In the genomic region with DNA sequence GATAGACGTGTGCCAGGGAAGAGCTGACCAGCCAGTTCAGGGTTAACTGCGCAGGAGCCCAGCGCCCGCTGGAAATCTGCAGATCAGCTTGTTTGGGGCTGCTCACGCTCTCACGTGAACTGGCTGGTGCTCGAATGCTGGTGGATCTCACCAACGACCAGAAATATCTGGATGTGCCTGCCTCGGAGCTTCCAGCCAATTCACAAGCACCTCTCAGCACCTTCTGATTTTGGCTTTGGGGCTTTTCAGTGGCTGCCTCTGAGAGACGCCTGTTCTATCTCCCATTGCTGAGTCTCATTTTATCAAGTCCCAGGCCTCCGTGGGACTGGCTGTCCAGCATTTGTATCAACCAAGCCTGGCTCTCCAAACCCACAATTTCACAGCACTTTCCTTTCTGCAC, we compare ENCODE assay signal across 18 cellular contexts.
DNase-seq lines count a peak whose midpoint lies in the region; ATAC-seq and TF ChIP-seq lines count a peak whose summit lies in the region.
"Had no signal": no experiment of that assay in that cellular context is flagged by ENCODE, and none has a peak within 500 bp of the region (broad histone marks: within the 10 kb centered on the region; RNA-seq: fewer than 3 reads in every experiment).

No MANE protein-coding gene starts in this region.

- H3K36me3 ChIP-seq in HUES6 (ENCODE audit: control insufficient read depth, insufficient read depth, low read length) (peaks cover 3% of the 10 kb centered on the region), esophagus muscularis mucosa (peaks cover 0 to 36% (median 14%) of the 10 kb centered on the region in 4 donors), mesenchymal stem cell (ENCODE audit: control insufficient read depth in 1 of 2, insufficient read depth in 2 of 2, low read depth in 1 of 2, low read length in 2 of 2) (peaks cover 8 to 13% of the 10 kb centered on the region in 2 experiments), stomach (peaks cover 0 to 36% (median 29%) of the 10 kb centered on the region in 4 donors)
- no peaks in the 10 kb centered on the region for H3K36me3 ChIP-seq in effector memory CD4-positive, alpha-beta T cell (ENCODE audit: control insufficient read depth, insufficient read depth, low read length)
- H3K36me3 ChIP-seq: adrenal gland, neutrophil had no signal

- no peak overlapping the region for H2BK120ac ChIP-seq in mesenchymal stem cell (ENCODE audit: low read depth, low read length)

- no peaks in the 10 kb centered on the region for H3K27me3 ChIP-seq in HUES6 (ENCODE audit: control insufficient read depth, insufficient read depth, low read length)
- H3K27me3 ChIP-seq in esophagus muscularis mucosa = no peaks in the 10 kb centered on the region
- no peaks in the 10 kb centered on the region for H3K27me3 ChIP-seq in mesenchymal stem cell (ENCODE audit: control insufficient read depth in 1 of 2, insufficient read depth in 1 of 2, low read length in 2 of 2)
- H3K27me3 ChIP-seq in stomach = no peaks in the 10 kb centered on the region
- H3K27me3 ChIP-seq in effector memory CD4-positive, alpha-beta T cell (replicated peaks; ENCODE audit: control insufficient read depth, insufficient read depth, low read length, poor library complexity, severe bottlenecking) = no peaks in the 10 kb centered on the region
- H3K27me3 ChIP-seq: adrenal gland had no signal

- no peak overlapping the region for H3K23ac ChIP-seq in mesenchymal stem cell (ENCODE audit: low read length in 2 of 2)

- H3K9ac ChIP-seq in HUES6 (ENCODE audit: low read length) (peak overlapping the region; percentile 30), mesenchymal stem cell (ENCODE audit: low read length) (peak overlapping the region; percentile 68)

- H3K4me1 ChIP-seq in HUES6 (ENCODE audit: control insufficient read depth, insufficient read depth, low read length) = peaks cover 26% of the 10 kb centered on the region
- H3K4me1 ChIP-seq in esophagus muscularis mucosa = peaks cover 69 to 75% (median 73%) of the 10 kb centered on the region in 4 donors
- peaks cover 34% of the 10 kb centered on the region for H3K4me1 ChIP-seq in mesenchymal stem cell (ENCODE audit: control insufficient read depth, insufficient read depth, low read depth, low read length)
- peaks cover 39 to 62% (median 50%) of the 10 kb centered on the region in 4 donors for H3K4me1 ChIP-seq in stomach
- no peaks in the 10 kb centered on the region for H3K4me1 ChIP-seq in effector memory CD4-positive, alpha-beta T cell (ENCODE audit: control insufficient read depth, insufficient read depth, low read length, poor library complexity, severe bottlenecking)

- H2BK5ac ChIP-seq in mesenchymal stem cell (ENCODE audit: low read depth, low read length, poor library complexity, severe bottlenecking) = no peak overlapping the region

- H2BK12ac ChIP-seq in mesenchymal stem cell (ENCODE audit: low read length in 2 of 2) = no peak overlapping the region

- no peak overlapping the region for H4K91ac ChIP-seq in mesenchymal stem cell (ENCODE audit: low read length)

- TF ChIP-seq POLR2A in esophagus muscularis mucosa (IDR thresholded peaks at IDR 0.05; ENCODE audit: low read depth) (no peak), stomach (IDR thresholded peaks at IDR 0.05) (no peak), lower leg skin (IDR thresholded peaks at IDR 0.05) (no peak)

- H3K27ac ChIP-seq in HUES6 (ENCODE audit: low read depth, low read length) (no peak overlapping the region), esophagus muscularis mucosa (replicated peaks in 1 of 4) (peak overlapping the region; percentile 80 to 88 (median 86)), mesenchymal stem cell (ENCODE audit: low read length, poor library complexity, severe bottlenecking) (no peak overlapping the region), stomach (peak overlapping the region in 3 of 5 donors; percentile 66 to 84 (median 81))
- no peak overlapping the region for H3K27ac ChIP-seq in effector memory CD4-positive, alpha-beta T cell (ENCODE audit: insufficient read depth, low read length, poor library complexity, severe bottlenecking)
- H3K27ac ChIP-seq: neutrophil had no signal

- peaks cover 30% of the 10 kb centered on the region for H3K79me1 ChIP-seq in mesenchymal stem cell (replicated peaks; ENCODE audit: low read length, poor library complexity, severe bottlenecking)

- DNase-seq in esophagus muscularis mucosa (ENCODE audit: extremely low spot score) (no peak), mesenchymal stem cell (peak; percentile 46), stomach (no peak), lower leg skin (ENCODE audit: low spot score in 2 of 2) (no peak)
- DNase-seq in effector memory CD4-positive, alpha-beta T cell = no peak
- DNase-seq: activated CD4-positive, alpha-beta T cell treated with anti-CD3 and anti-CD28 coated beads, Interleukin-2, amount 10 ng/mL, durations not matched to agents 24 days and 14 days; activated T-cell treated with anti-CD3 and anti-CD28 coated beads, Interleukin-2, amount 50 U/mL, for 48 hours; Calu3; NCI-H1105 treated with DMSO at 0.1 percent for 48 hours; NK-92 treated with Interleukin-12 subunit alpha and Interleukin-12 subunit beta, amount 100 ng/mL, for 24 hours; SIG-M5; T1000 had no signal

- TF ChIP-seq CTCF in esophagus muscularis mucosa (IDR thresholded peaks at IDR 0.05) (no peak), stomach (IDR thresholded peaks at IDR 0.05) (no peak), lower leg skin (IDR thresholded peaks at IDR 0.05) (no peak)

- H3K14ac ChIP-seq in mesenchymal stem cell (ENCODE audit: low read length in 2 of 2) = no peak overlapping the region

- no peak overlapping the region for H3K4ac ChIP-seq in mesenchymal stem cell (ENCODE audit: low read depth in 1 of 2, low read length in 2 of 2)

- ATAC-seq in GM21390 (IDR thresholded peaks at IDR 0.05; ENCODE audit: unreplicated experiment) (no peak), HG03571 (IDR thresholded peaks at IDR 0.05; ENCODE audit: unreplicated experiment) (no peak)
- ATAC-seq: left lobe of liver had no signal

- H4K8ac ChIP-seq in mesenchymal stem cell (ENCODE audit: low read length) = no peak overlapping the region

- H3K9me3 ChIP-seq in HUES6 (ENCODE audit: control insufficient read depth, insufficient read depth, low read depth, low read length) = no peaks in the 10 kb centered on the region
- H3K9me3 ChIP-seq in esophagus muscularis mucosa = no peaks in the 10 kb centered on the region
- H3K9me3 ChIP-seq in mesenchymal stem cell (ENCODE audit: control insufficient read depth, low read length) = no peaks in the 10 kb centered on the region
- H3K9me3 ChIP-seq in stomach = no peaks in the 10 kb centered on the region
- no peaks in the 10 kb centered on the region for H3K9me3 ChIP-seq in effector memory CD4-positive, alpha-beta T cell (ENCODE audit: control insufficient read depth, low read length)
- H3K9me3 ChIP-seq: adrenal gland, neutrophil had no signal

- intact Hi-C loops in esophagus muscularis mucosa (cut with DNase I) (no loop called here), stomach (cut with DNase I; ENCODE audit: low total_unique reads) (no loop called here), lower leg skin (cut with DNase I; ENCODE audit: low total_unique reads) (no loop called here)

- H2AK5ac ChIP-seq in mesenchymal stem cell (ENCODE audit: low read length, severe bottlenecking) = no peak overlapping the region

- H3K18ac ChIP-seq in mesenchymal stem cell (ENCODE audit: low read depth in 1 of 2, low read length in 2 of 2) = no peak overlapping the region

- H3K4me3 ChIP-seq in HUES6 (ENCODE audit: low read depth, low read length) (no peak overlapping the region), esophagus muscularis mucosa (no peak overlapping the region), mesenchymal stem cell (ENCODE audit: insufficient read depth in 1 of 2, low read depth in 1 of 2, low read length in 2 of 2) (peak overlapping the region in 1 of 2 experiments; percentile 34), stomach (no peak overlapping the region), lower leg skin (ENCODE audit: low read depth, poor library complexity, severe bottlenecking) (no peak overlapping the region)
- H3K4me3 ChIP-seq in effector memory CD4-positive, alpha-beta T cell (ENCODE audit: insufficient read depth, low read depth, low read length, poor library complexity, severe bottlenecking) = no peak overlapping the region
- H3K4me3 ChIP-seq: adrenal gland had no signal

- WGBS in esophagus muscularis mucosa = 45% methylated on average over 8 of the region's 11 CpGs
- WGBS in mesenchymal stem cell = 61% methylated on average over 11 of the region's 11 CpGs
- 68 to 79% (median 73%) methylated on average over 11 of the region's 11 CpGs for WGBS in stomach, 5 donors
- 44 to 50% methylated on average over 11 of the region's 11 CpGs for WGBS in lower leg skin, 2 donors

- no peak overlapping the region for H2BK15ac ChIP-seq in mesenchymal stem cell (ENCODE audit: low read depth, poor library complexity, severe bottlenecking)

- H2AFZ ChIP-seq in mesenchymal stem cell (ENCODE audit: low read depth, low read length) = no peak overlapping the region

- H3K4me2 ChIP-seq in mesenchymal stem cell (ENCODE audit: low read length, poor library complexity, severe bottlenecking) = no peak overlapping the region

- TF ChIP-seq EP300 in esophagus muscularis mucosa (IDR thresholded peaks at IDR 0.05) (no peak), stomach (IDR thresholded peaks at IDR 0.05) (no peak)

Comparison
In these comparisons a context has a peak if more than half of its experiments do, and no peak if none do; other contexts are left out.
1. H3K27ac ChIP-seq: peak in esophagus muscularis mucosa (4 of 4) and stomach (3 of 5); none in HUES6 (single experiment), mesenchymal stem cell (single experiment) and effector memory CD4-positive, alpha-beta T cell (single experiment).